17 cellular contexts compared by ENCODE assay signal in genomic region chr1:172723251-172723650, GRCh38.
DNase-seq lines count a peak whose midpoint lies in the region; ATAC-seq and TF ChIP-seq lines count a peak whose summit lies in the region.
"Had no signal": no experiment of that assay in that cellular context is flagged by ENCODE, and none has a peak within 500 bp of the region (broad histone marks: within the 10 kb centered on the region; RNA-seq: fewer than 3 reads in every experiment).

No MANE protein-coding gene starts in this region.

- H3K27ac ChIP-seq in GM23248 = no peak overlapping the region

- peaks cover 5% of the 10 kb centered on the region for H3K36me3 Mint-ChIP-seq in mesothelial cell of epicardium
- H3K36me3 Mint-ChIP-seq: CD4-positive, CD25-positive, alpha-beta regulatory T cell had no signal

- H4K20me1 ChIP-seq in GM23248 (ENCODE audit: insufficient read depth) = no peaks in the 10 kb centered on the region

- H3K79me2 ChIP-seq in GM23248 (ENCODE audit: insufficient read depth) = no peaks in the 10 kb centered on the region

- H3K9me3 ChIP-seq in GM23248 (ENCODE audit: low read depth) (no peaks in the 10 kb centered on the region), adipocyte (ENCODE audit: control insufficient read depth, low read length) (no peaks in the 10 kb centered on the region)

- H3K27me3 ChIP-seq in GM23248 (replicated peaks; ENCODE audit: insufficient read depth) (no peaks in the 10 kb centered on the region), adipocyte (replicated peaks; ENCODE audit: control insufficient read depth, insufficient read depth, low read length) (no peaks in the 10 kb centered on the region)

- H3K9ac ChIP-seq in GM23248 (no peak overlapping the region), adipocyte (ENCODE audit: low read length) (no peak overlapping the region)

- H3K4me2 ChIP-seq in GM23248 (ENCODE audit: unreplicated experiment) = no peak overlapping the region

- H3K4me1 ChIP-seq in GM23248 (ENCODE audit: insufficient read depth) = no peaks in the 10 kb centered on the region
- peaks cover 10% of the 10 kb centered on the region for H3K4me1 ChIP-seq in adipocyte (ENCODE audit: control insufficient read depth, insufficient read depth, low read length)

- peak overlapping the region; percentile 24 for H3K27ac Mint-ChIP-seq in mesothelial cell of epicardium

- in situ Hi-C loops in GM23248 (cut with MboI) = loop anchor here (10.0 to 25.0 kb wide), 2 partner anchors 268 to 711 kb away; no protein-coding TSS in a partner anchor

- 3 to 10% methylated on average over 1 of the region's 1 CpG for WGBS in GM23248 (ENCODE audit: low coverage in 1 of 2, low lambda C conversion rate in 2 of 2, missing lambda C conversion rate in 2 of 2), 2 experiments

- no peaks in the 10 kb centered on the region for H3K9me2 ChIP-seq in GM23248 (ENCODE audit: insufficient read depth)

- H3K27me3 Mint-ChIP-seq in mesothelial cell of epicardium (ENCODE audit: low read depth) = no peaks in the 10 kb centered on the region
- H3K27me3 Mint-ChIP-seq: CD4-positive, CD25-positive, alpha-beta regulatory T cell had no signal

- H3F3A ChIP-seq in GM23248 (ENCODE audit: insufficient read depth) = no peaks in the 10 kb centered on the region

- no peak overlapping the region for H3K4me3 Mint-ChIP-seq in mesothelial cell of epicardium
- H3K4me3 Mint-ChIP-seq: CD4-positive, CD25-positive, alpha-beta regulatory T cell had no signal

- H3K9me3 Mint-ChIP-seq in mesothelial cell of epicardium = peaks cover 11% of the 10 kb centered on the region

- 0 out of 2 replicates have a peak overlapping the region, but pooled peaks have one; percentile 20 for H2AFZ ChIP-seq in GM23248

- H3K4me1 Mint-ChIP-seq in mesothelial cell of epicardium = peaks cover 49% of the 10 kb centered on the region

- no peak for ATAC-seq in activated CD4-positive, CD25-positive, alpha-beta regulatory T cell treated with anti-CD3 and anti-CD28 coated beads, Interleukin-2, amount 50 U/mL, for 24 hours
- ATAC-seq in HG02884 (IDR thresholded peaks at IDR 0.05; ENCODE audit: unreplicated experiment) = no peak
- ATAC-seq: HepG2 had no signal

- H3K36me3 ChIP-seq in GM23248 (ENCODE audit: low read depth) = no peaks in the 10 kb centered on the region
- H3K36me3 ChIP-seq in adipocyte (ENCODE audit: control insufficient read depth, insufficient read depth, low read length, severe bottlenecking) = no peaks in the 10 kb centered on the region

- H3K4me3 ChIP-seq in GM23248 = no peak overlapping the region
- H3K4me3 ChIP-seq in adipocyte (ENCODE audit: low read length) = no peak overlapping the region
- no peak overlapping the region for H3K4me3 ChIP-seq in fibroblast of pulmonary artery (replicated peaks; ENCODE audit: low read depth, low read length)

- no peak for DNase-seq in GM23248
- DNase-seq in adipocyte (ENCODE audit: low read depth) = peak; percentile 61
- DNase-seq in fibroblast of pulmonary artery (ENCODE audit: low read depth) = peak; percentile 27
- DNase-seq in mesothelial cell of epicardium (ENCODE audit: low spot score in 2 of 2, unreplicated experiment in 2 of 2) = no peak
- DNase-seq in NOMO-1 treated with DMSO at 0.1 percent for 48 hours (lab: John Stamatoyannopoulos, UW; ENCODE audit: unreplicated experiment) = no peak
- no peak for DNase-seq in NCI-H2081 treated with DMSO at 0.1 percent for 48 hours (lab: John Stamatoyannopoulos, UW)
- DNase-seq: CD4-positive, CD25-positive, alpha-beta regulatory T cell; DMS79; GDM1; GOT3; MM.1S; NCI-H1105; NCI-H187; NCI-H510A treated with DMSO at 0.1 percent for 48 hours had no signal

- TF ChIP-seq CTCF in fibroblast of pulmonary artery (IDR thresholded peaks at IDR 0.05; ENCODE audit: low read length, missing control alignments) (no peak), mesothelial cell of epicardium (IDR thresholded peaks at IDR 0.05; ENCODE audit: unreplicated experiment) (no peak)

Comparison
In these comparisons a context has a peak if more than half of its experiments do, and no peak if none do; other contexts are left out.
1. DNase-seq: peak in adipocyte (single experiment) and fibroblast of pulmonary artery (single experiment); none in GM23248 (single experiment), mesothelial cell of epicardium (0 of 2), NOMO-1 treated with DMSO at 0.1 percent for 48 hours (single experiment) and NCI-H2081 treated with DMSO at 0.1 percent for 48 hours (single experiment).